ENCODE assay signal across 1 cellular context in the genomic region with DNA sequence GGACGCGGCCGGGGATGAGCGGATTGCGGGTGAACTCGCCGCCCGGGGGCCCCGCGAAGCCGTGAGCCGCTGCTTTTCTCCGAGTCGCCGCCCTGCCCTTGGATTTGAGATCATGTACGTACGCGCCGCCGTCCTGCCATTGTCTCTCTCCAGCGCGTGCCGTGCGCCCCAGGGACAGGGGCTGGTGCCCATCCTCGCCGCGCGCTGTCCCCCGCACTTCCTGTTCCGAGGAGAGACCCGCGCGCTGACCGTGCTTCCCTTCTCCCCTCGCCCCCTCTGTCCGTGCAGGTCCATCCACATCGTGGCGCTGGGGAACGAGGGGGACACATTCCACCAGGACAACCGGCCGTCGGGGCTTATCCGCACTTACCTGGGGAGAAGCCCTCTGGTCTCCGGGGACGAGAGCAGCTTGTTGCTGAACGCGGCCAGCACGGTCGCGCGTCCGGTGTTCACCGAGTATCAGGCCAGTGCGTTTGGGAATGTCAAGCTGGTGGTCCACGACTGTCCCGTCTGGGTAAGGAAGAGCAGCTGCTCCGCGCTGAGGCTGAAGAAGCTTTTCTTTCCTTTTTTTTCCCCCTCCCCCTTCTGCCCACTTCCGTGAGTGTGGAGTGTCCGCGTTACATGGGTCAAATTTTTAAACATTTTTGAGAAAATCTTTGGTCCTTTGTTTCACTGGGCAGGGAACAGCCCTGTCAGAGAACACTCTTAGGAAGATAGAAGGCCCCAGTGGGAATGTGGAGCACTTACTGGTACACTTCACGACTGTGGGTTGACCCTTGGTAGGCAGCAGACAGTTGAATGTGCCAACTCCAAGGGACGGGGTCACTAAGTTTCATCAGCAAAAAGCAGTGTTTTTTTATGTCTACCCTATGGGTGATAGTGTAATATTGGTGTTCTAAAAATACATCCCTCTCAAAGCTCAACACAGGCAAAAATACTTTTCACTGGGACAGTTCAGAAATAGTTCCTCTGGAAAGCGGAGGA.
A peak's percentile ranks its signal among the peaks of the same experiment; 100 is the strongest.
TF ChIP-seq lines count a peak whose summit lies in the region.

No MANE protein-coding gene starts in this region.

TF ChIP-seq in HepG2, 621 proteins besides CTCF, POLR2A, EP300 and RAD21 (continued from another document and continues in another):
- TF ChIP-seq ATM (IDR thresholded peaks at IDR 0.05; ENCODE audit: borderline replicate concordance) (no peak), ZEB1 (IDR thresholded peaks at IDR 0.05; ENCODE audit: insufficient replicate concordance, low read depth) (no peak), ZFX (CRISPR knock-in tag; IDR thresholded peaks at IDR 0.05; ENCODE audit: low read depth) (no peak; the same call in none of the 2 replicates), KLF16 (CRISPR knock-in tag; IDR thresholded peaks at IDR 0.05) (0 out of 4 replicates have a peak, but pooled peaks of 1 of the 2 experiments have one; percentile 42), PRMT3 (CRISPR knock-in tag; IDR thresholded peaks at IDR 0.05; ENCODE audit: borderline replicate concordance, low read depth) (no peak), HINFP (CRISPR knock-in tag; IDR thresholded peaks at IDR 0.05; ENCODE audit: low read depth) (no peak), ZNF205 (CRISPR knock-in tag; IDR thresholded peaks at IDR 0.05) (no peak), NPAS2 (CRISPR knock-in tag; IDR thresholded peaks at IDR 0.05; ENCODE audit: borderline replicate concordance) (no peak), ZNF367 (CRISPR knock-in tag; IDR thresholded peaks at IDR 0.05; ENCODE audit: borderline replicate concordance) (no peak), KDM4B (CRISPR knock-in tag; IDR thresholded peaks at IDR 0.05) (no peak; the same call in 1 of the 2 replicates), HOXA9 (CRISPR knock-in tag; IDR thresholded peaks at IDR 0.05; ENCODE audit: borderline replicate concordance) (no peak), TFAP4 (IDR thresholded peaks at IDR 0.05; ENCODE audit: borderline replicate concordance, low read depth) (no peak), ARHGAP35 (CRISPR knock-in tag; IDR thresholded peaks at IDR 0.05; ENCODE audit: borderline replicate concordance) (no peak; the same call in 1 of the 2 replicates), ZNF557 (CRISPR knock-in tag; IDR thresholded peaks at IDR 0.05) (no peak), ONECUT2 (CRISPR knock-in tag; IDR thresholded peaks at IDR 0.05) (no peak), ZNF777 (CRISPR knock-in tag; IDR thresholded peaks at IDR 0.05) (peak; percentile 99), SMYD3 (CRISPR knock-in tag; IDR thresholded peaks at IDR 0.05) (no peak; the same call in 1 of the 2 replicates), HMG20A (CRISPR knock-in tag; IDR thresholded peaks at IDR 0.05; ENCODE audit: borderline replicate concordance) (no peak), ZNF841 (CRISPR knock-in tag; IDR thresholded peaks at IDR 0.05; ENCODE audit: borderline replicate concordance) (no peak), MAFF (IDR thresholded peaks at IDR 0.05; ENCODE audit: low read depth, low read length) (no peak), RCOR2 (CRISPR knock-in tag; IDR thresholded peaks at IDR 0.05) (no peak), NAIF1 (CRISPR knock-in tag; IDR thresholded peaks at IDR 0.05; ENCODE audit: borderline replicate concordance) (no peak), ZBTB7B (CRISPR knock-in tag; IDR thresholded peaks at IDR 0.05) (peak; percentile 79; the same call in 1 of the 2 replicates), SALL1 (CRISPR knock-in tag; IDR thresholded peaks at IDR 0.05) (peak; percentile 38; the same call in 1 of the 2 replicates), KLF12 (CRISPR knock-in tag; IDR thresholded peaks at IDR 0.05; ENCODE audit: borderline replicate concordance) (no peak), BCL6 (CRISPR knock-in tag; IDR thresholded peaks at IDR 0.05) (peak; percentile 42; the same call in 1 of the 2 replicates), TGIF2 (CRISPR knock-in tag; IDR thresholded peaks at IDR 0.05) (no peak), EZH2 (conservative IDR thresholded peaks at IDR 0.05; ENCODE audit: low read depth, low read length) (no peak), RORA (CRISPR knock-in tag; IDR thresholded peaks at IDR 0.05) (no peak), IKZF4 (CRISPR knock-in tag; IDR thresholded peaks at IDR 0.05; ENCODE audit: borderline replicate concordance, low read depth, not compliant biosample characterization) (peak; percentile 44), FOXJ3 (CRISPR knock-in tag; IDR thresholded peaks at IDR 0.05; ENCODE audit: borderline replicate concordance) (no peak), GMEB1 (CRISPR knock-in tag; IDR thresholded peaks at IDR 0.05; ENCODE audit: borderline replicate concordance) (peak; percentile 58; the same call in 1 of the 2 replicates), SAFB2 (CRISPR knock-in tag; IDR thresholded peaks at IDR 0.05; ENCODE audit: borderline replicate concordance, low read depth) (no peak), ZNF383 (CRISPR knock-in tag; IDR thresholded peaks at IDR 0.05; ENCODE audit: borderline replicate concordance) (no peak), KAT2B (IDR thresholded peaks at IDR 0.05; ENCODE audit: borderline replicate concordance, low read depth, low read length) (no peak), HMGA1 (CRISPR knock-in tag; conservative IDR thresholded peaks at IDR 0.05) (no peak), ZMYM2 (CRISPR knock-in tag; IDR thresholded peaks at IDR 0.05) (peak; percentile 74; the same call in 1 of the 2 replicates), FOXA3 (CRISPR knock-in tag; IDR thresholded peaks at IDR 0.05) (no peak), ZFP82 (CRISPR knock-in tag; IDR thresholded peaks at IDR 0.05; ENCODE audit: borderline replicate concordance) (no peak), RELA (CRISPR knock-in tag; IDR thresholded peaks at IDR 0.05) (no peak; the same call in 1 of the 2 replicates), HNRNPUL1 (IDR thresholded peaks at IDR 0.05; ENCODE audit: low read depth, low read length) (no peak), ZNF331 (CRISPR knock-in tag; IDR thresholded peaks at IDR 0.05) (no peak), ZNF232 (CRISPR knock-in tag; IDR thresholded peaks at IDR 0.05; ENCODE audit: borderline replicate concordance) (no peak)
- TF ChIP-seq, protein P1, sequence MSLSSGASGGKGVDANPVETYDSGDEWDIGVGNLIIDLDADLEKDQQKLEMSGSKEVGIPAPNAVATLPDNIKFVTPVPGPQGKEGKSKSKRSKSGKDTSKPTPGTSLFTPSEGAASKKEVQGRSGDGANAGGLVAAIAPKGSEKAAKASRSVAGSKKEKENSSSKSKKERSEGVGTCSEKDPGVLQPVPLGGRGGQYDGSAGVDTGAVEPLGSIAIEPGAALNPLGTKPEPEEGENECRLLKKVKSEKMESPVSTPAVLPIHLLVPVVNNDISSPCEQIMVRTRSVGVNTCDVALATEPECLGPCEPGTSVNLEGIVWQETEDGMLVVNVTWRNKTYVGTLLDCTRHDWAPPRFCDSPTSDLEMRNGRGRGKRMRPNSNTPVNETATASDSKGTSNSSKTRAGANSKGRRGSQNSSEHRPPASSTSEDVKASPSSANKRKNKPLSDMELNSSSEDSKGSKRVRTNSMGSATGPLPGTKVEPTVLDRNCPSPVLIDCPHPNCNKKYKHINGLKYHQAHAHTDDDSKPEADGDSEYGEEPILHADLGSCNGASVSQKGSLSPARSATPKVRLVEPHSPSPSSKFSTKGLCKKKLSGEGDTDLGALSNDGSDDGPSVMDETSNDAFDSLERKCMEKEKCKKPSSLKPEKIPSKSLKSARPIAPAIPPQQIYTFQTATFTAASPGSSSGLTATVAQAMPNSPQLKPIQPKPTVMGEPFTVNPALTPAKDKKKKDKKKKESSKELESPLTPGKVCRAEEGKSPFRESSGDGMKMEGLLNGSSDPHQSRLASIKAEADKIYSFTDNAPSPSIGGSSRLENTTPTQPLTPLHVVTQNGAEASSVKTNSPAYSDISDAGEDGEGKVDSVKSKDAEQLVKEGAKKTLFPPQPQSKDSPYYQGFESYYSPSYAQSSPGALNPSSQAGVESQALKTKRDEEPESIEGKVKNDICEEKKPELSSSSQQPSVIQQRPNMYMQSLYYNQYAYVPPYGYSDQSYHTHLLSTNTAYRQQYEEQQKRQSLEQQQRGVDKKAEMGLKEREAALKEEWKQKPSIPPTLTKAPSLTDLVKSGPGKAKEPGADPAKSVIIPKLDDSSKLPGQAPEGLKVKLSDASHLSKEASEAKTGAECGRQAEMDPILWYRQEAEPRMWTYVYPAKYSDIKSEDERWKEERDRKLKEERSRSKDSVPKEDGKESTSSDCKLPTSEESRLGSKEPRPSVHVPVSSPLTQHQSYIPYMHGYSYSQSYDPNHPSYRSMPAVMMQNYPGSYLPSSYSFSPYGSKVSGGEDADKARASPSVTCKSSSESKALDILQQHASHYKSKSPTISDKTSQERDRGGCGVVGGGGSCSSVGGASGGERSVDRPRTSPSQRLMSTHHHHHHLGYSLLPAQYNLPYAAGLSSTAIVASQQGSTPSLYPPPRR (CRISPR knock-in tag; IDR thresholded peaks at IDR 0.05; ENCODE audit: borderline replicate concordance): no peak
- TF ChIP-seq, protein P2, sequence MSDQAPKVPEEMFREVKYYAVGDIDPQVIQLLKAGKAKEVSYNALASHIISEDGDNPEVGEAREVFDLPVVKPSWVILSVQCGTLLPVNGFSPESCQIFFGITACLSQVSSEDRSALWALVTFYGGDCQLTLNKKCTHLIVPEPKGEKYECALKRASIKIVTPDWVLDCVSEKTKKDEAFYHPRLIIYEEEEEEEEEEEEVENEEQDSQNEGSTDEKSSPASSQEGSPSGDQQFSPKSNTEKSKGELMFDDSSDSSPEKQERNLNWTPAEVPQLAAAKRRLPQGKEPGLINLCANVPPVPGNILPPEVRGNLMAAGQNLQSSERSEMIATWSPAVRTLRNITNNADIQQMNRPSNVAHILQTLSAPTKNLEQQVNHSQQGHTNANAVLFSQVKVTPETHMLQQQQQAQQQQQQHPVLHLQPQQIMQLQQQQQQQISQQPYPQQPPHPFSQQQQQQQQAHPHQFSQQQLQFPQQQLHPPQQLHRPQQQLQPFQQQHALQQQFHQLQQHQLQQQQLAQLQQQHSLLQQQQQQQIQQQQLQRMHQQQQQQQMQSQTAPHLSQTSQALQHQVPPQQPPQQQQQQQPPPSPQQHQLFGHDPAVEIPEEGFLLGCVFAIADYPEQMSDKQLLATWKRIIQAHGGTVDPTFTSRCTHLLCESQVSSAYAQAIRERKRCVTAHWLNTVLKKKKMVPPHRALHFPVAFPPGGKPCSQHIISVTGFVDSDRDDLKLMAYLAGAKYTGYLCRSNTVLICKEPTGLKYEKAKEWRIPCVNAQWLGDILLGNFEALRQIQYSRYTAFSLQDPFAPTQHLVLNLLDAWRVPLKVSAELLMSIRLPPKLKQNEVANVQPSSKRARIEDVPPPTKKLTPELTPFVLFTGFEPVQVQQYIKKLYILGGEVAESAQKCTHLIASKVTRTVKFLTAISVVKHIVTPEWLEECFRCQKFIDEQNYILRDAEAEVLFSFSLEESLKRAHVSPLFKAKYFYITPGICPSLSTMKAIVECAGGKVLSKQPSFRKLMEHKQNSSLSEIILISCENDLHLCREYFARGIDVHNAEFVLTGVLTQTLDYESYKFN (CRISPR knock-in tag; conservative IDR thresholded peaks at IDR 0.05): no peak
- TF ChIP-seq, protein P3, sequence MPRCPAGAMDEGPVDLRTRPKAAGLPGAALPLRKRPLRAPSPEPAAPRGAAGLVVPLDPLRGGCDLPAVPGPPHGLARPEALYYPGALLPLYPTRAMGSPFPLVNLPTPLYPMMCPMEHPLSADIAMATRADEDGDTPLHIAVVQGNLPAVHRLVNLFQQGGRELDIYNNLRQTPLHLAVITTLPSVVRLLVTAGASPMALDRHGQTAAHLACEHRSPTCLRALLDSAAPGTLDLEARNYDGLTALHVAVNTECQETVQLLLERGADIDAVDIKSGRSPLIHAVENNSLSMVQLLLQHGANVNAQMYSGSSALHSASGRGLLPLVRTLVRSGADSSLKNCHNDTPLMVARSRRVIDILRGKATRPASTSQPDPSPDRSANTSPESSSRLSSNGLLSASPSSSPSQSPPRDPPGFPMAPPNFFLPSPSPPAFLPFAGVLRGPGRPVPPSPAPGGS (CRISPR knock-in tag; IDR thresholded peaks at IDR 0.05): peak; percentile 33
- TF ChIP-seq, protein P4, sequence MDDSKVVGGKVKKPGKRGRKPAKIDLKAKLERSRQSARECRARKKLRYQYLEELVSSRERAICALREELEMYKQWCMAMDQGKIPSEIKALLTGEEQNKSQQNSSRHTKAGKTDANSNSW (CRISPR knock-in tag; IDR thresholded peaks at IDR 0.05; ENCODE audit: borderline replicate concordance): no peak
